ENCODE assay signal across 8 cellular contexts in genomic region chr1:1890506-1891348, GRCh38. TPM values are rescaled to one million over a fixed set of nuclear protein-coding genes. Genes with fewer than 3 reads are reported as not detected.
A peak's percentile ranks its signal among the peaks of the same experiment; 100 is the strongest.
DNase-seq lines count a peak whose midpoint lies in the region; ATAC-seq and TF ChIP-seq lines count a peak whose summit lies in the region.

Gene GNB1 (minus strand): TSS chr1:1891087. CDS start chr1:1825453, 65,634 bp downstream.

- peaks cover 10% of the 10 kb centered on the region for H3K27me3 Mint-ChIP-seq in neural progenitor cell (ENCODE audit: insufficient read depth, low read depth)

- H3K36me3 ChIP-seq in DOHH2 (ENCODE audit: control insufficient read depth, low read length), result peaks cover 43% of the 10 kb centered on the region
- H3K36me3 ChIP-seq in SJCRH30, result peaks cover 11% of the 10 kb centered on the region
- H3K36me3 ChIP-seq in neural progenitor cell, result peaks cover 4% of the 10 kb centered on the region
- no peaks in the 10 kb centered on the region for H3K36me3 ChIP-seq in stomach

- no peak for TF ChIP-seq EP300 in stomach (IDR thresholded peaks at IDR 0.05)

- H4K20me1 ChIP-seq in DOHH2 (ENCODE audit: control insufficient read depth, insufficient read depth, low read depth, low read length) (peaks cover 35% of the 10 kb centered on the region), neural progenitor cell (ENCODE audit: low read depth) (peaks cover 49% of the 10 kb centered on the region)

- 0 to 1% (median 1%) methylated on average over 13 to 137 of the region's 137 CpGs for WGBS in stomach, 5 donors

- H3K27ac ChIP-seq in DOHH2 (ENCODE audit: low read depth, low read length) (peak within 1 kb of the TSS; percentile 70), SJCRH30 (peak within 1 kb of the TSS; percentile 92), neural progenitor cell (peak within 1 kb of the TSS; percentile 66), stomach (peak within 1 kb of the TSS; percentile 94 to 100 (median 96))

- peak; percentile 67 for ATAC-seq in GM21786 (IDR thresholded peaks at IDR 0.05; ENCODE audit: unreplicated experiment)

- H3F3A ChIP-seq in DOHH2 (ENCODE audit: control insufficient read depth, insufficient read depth), result no peaks in the 10 kb centered on the region
- peaks cover 35% of the 10 kb centered on the region for H3F3A ChIP-seq in neural progenitor cell (ENCODE audit: low read depth)

- H3K36me3 Mint-ChIP-seq in neural progenitor cell, result peaks cover 20% of the 10 kb centered on the region

- H3K9ac ChIP-seq in neural progenitor cell, result peak within 1 kb of the TSS; percentile 87

- peaks cover 72% of the 10 kb centered on the region for H3K4me1 ChIP-seq in DOHH2 (ENCODE audit: control insufficient read depth, low read length)
- peaks cover 16% of the 10 kb centered on the region for H3K4me1 ChIP-seq in SJCRH30
- peaks cover 32% of the 10 kb centered on the region for H3K4me1 ChIP-seq in neural progenitor cell
- peaks cover 29 to 83% (median 74%) of the 10 kb centered on the region in 4 donors for H3K4me1 ChIP-seq in stomach

- TF ChIP-seq POLR2A in stomach (IDR thresholded peaks at IDR 0.05), result no peak

- peak within 1 kb of the TSS; percentile 91 for H3K4me3 Mint-ChIP-seq in neural progenitor cell

- H3K4me2 ChIP-seq in DOHH2 (ENCODE audit: low read length), result peak within 1 kb of the TSS; percentile 95
- peak within 1 kb of the TSS; percentile 81 for H3K4me2 ChIP-seq in neural progenitor cell

- no peaks in the 10 kb centered on the region for H3K9me2 ChIP-seq in DOHH2 (replicated peaks; ENCODE audit: control insufficient read depth, low read length)

- peak within 1 kb of the TSS; percentile 83 for H3K27ac Mint-ChIP-seq in neural progenitor cell

- H3K79me2 ChIP-seq in DOHH2 (ENCODE audit: control insufficient read depth, low read length), result peaks cover 72% of the 10 kb centered on the region
- peaks cover 64% of the 10 kb centered on the region for H3K79me2 ChIP-seq in neural progenitor cell (ENCODE audit: low read depth)

- H3K27me3 ChIP-seq in DOHH2 (ENCODE audit: control insufficient read depth, low read length) (no peaks in the 10 kb centered on the region), SJCRH30 (no peaks in the 10 kb centered on the region), neural progenitor cell (no peaks in the 10 kb centered on the region), stomach (peaks cover 0 to 19% (median 0%) of the 10 kb centered on the region in 3 donors)

- DNase-seq in Kasumi-1 (lab: John Stamatoyannopoulos, UW), result peak; percentile 53 to 69
- DNase-seq in SJCRH30, result peak; percentile 89 to 95
- peak; percentile 84 for DNase-seq in activated gamma-delta T cell treated with Interleukin-2 at 50 U/mL for 16 hours
- peak; percentile 93 to 98 for DNase-seq in foreskin fibroblast
- DNase-seq in neural progenitor cell (ENCODE audit: low spot score), result peak; percentile 91
- DNase-seq in stomach, result peak; percentile 91

- intact Hi-C loops in stomach (cut with DNase I; ENCODE audit: low total_unique reads), result no loop called here

- no peak for TF ChIP-seq CTCF in DOHH2 (IDR thresholded peaks at IDR 0.05; ENCODE audit: low read depth, low read length, poor library complexity, severe bottlenecking)
- TF ChIP-seq CTCF in foreskin fibroblast (IDR thresholded peaks at IDR 0.05; ENCODE audit: low read depth, low read length), result no peak
- TF ChIP-seq CTCF in neural progenitor cell (IDR thresholded peaks at IDR 0.05), result no peak
- TF ChIP-seq CTCF in stomach (IDR thresholded peaks at IDR 0.05), result no peak

- H3K4me3 ChIP-seq in DOHH2 (ENCODE audit: low read length), result peak within 1 kb of the TSS; percentile 91
- peak within 1 kb of the TSS; percentile 100 for H3K4me3 ChIP-seq in SJCRH30
- H3K4me3 ChIP-seq in foreskin fibroblast (ENCODE audit: low read depth in 1 of 2, low read length in 2 of 2), result peak within 1 kb of the TSS; percentile 80 to 81
- H3K4me3 ChIP-seq in neural progenitor cell, result peak within 1 kb of the TSS; percentile 87
- H3K4me3 ChIP-seq in stomach, result peak within 1 kb of the TSS; percentile 77 to 94 (median 86)

- peaks cover 40% of the 10 kb centered on the region for H3K4me1 Mint-ChIP-seq in neural progenitor cell

- H3K9me3 Mint-ChIP-seq in neural progenitor cell, result peaks cover 25% of the 10 kb centered on the region

- no peaks in the 10 kb centered on the region for H3K9me3 ChIP-seq in DOHH2 (ENCODE audit: control insufficient read depth, insufficient read depth, low read length)
- H3K9me3 ChIP-seq in SJCRH30 (replicated peaks), result no peaks in the 10 kb centered on the region
- H3K9me3 ChIP-seq in neural progenitor cell (ENCODE audit: low read depth), result no peaks in the 10 kb centered on the region
- H3K9me3 ChIP-seq in stomach, result no peaks in the 10 kb centered on the region

- H2AFZ ChIP-seq in neural progenitor cell (replicated peaks), result no peak within 1 kb of the TSS

RNA-seq across cellular contexts. Expression of gene GNB1, which starts in this region (rescaled TPM):
- 167 and 184 TPM in 2 replicates for total RNA-seq in SJCRH30 (2014; rRNA removed; shearing (Covaris generic))
- total RNA-seq in neural progenitor cell (ENCODE audit: low replicate concordance) (175 and 197 TPM in 2 replicates), stomach (100 to 1,000 TPM in 4 of 5 donors, 10 to 100 TPM in 1; 49.6 to 195 (median 124) TPM)
- polyA plus RNA-seq in stomach, result 100 to 1,000 TPM in 2 of 3 donors, 10 to 100 TPM in 1; 66.2 to 146 (median 126) TPM

Comparison
In these comparisons a context has a peak if more than half of its experiments do, and no peak if none do; other contexts are left out.
1. Peak in every context shown above with its lines: DNase-seq, ATAC-seq, H3K4me3 ChIP-seq and H3K27ac ChIP-seq.